Comparison of ENCODE assay signal across 32 cellular contexts in the genomic region with DNA sequence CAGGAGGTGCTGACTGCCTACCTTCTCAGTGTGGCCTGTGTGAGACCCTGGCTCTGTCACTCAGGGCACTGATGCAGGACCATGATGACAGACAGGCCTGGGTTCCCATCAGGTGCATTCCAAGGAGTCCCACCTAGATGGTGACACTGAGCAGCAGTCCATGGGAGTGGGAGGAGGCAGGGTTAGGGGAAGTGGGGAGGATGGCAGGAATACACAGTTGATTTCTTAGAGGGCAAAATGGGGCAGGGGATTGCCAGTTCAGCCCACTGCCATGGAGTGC.
A peak's percentile ranks its signal among the peaks of the same experiment; 100 is the strongest.
DNase-seq lines count a peak whose midpoint lies in the region; ATAC-seq, FAIRE-seq and TF ChIP-seq lines count a peak whose summit lies in the region.
"Had no signal": no experiment of that assay in that cellular context is flagged by ENCODE, and none has a peak within 500 bp of the region (broad histone marks: within the 10 kb centered on the region; RNA-seq: fewer than 3 reads in every experiment).

No MANE protein-coding gene starts in this region.

- no peak for TF ChIP-seq CTCF in RWPE1 (conservative IDR thresholded peaks at IDR 0.05; ENCODE audit: low read depth)
- TF ChIP-seq CTCF in GM12878 (IDR thresholded peaks at IDR 0.05 in 2 of 3, conservative IDR thresholded peaks at IDR 0.05 in 1 of 3; ENCODE audit: control insufficient read depth in 2 of 3, extremely low read depth in 1 of 3, insufficient read depth in 1 of 3, low read depth in 3 of 3, low read length in 3 of 3) = no peak
- no peak for TF ChIP-seq CTCF in gastroesophageal sphincter (IDR thresholded peaks at IDR 0.05)
- TF ChIP-seq CTCF in sigmoid colon (IDR thresholded peaks at IDR 0.05) = no peak
- TF ChIP-seq CTCF in activated CD8-positive, alpha-beta T cell treated with anti-CD3 and anti-CD28 coated beads for 36 hours (IDR thresholded peaks at IDR 0.05) = no peak

- no peak overlapping the region for H3K4me3 ChIP-seq in GM12878
- no peak overlapping the region for H3K4me3 ChIP-seq in gastroesophageal sphincter
- no peak overlapping the region for H3K4me3 ChIP-seq in sigmoid colon
- H3K4me3 ChIP-seq: SJCRH30 had no signal

- H3K27ac ChIP-seq in RWPE1 = peak overlapping the region; percentile 84
- H3K27ac ChIP-seq in GM12878 (ENCODE audit: control insufficient read depth, insufficient read depth) = no peak overlapping the region
- H3K27ac ChIP-seq in gastroesophageal sphincter = peak overlapping the region in 3 of 4 donors; percentile 24 to 72 (median 41)
- H3K27ac ChIP-seq in sigmoid colon = peak overlapping the region in 3 of 4 donors; percentile 22 to 59 (median 56)
- H3K27ac ChIP-seq: SJCRH30 had no signal

- no peak overlapping the region for H3K4me3 Mint-ChIP-seq in activated CD8-positive, alpha-beta T cell treated with anti-CD3 and anti-CD28 coated beads for 36 hours
- H3K4me3 Mint-ChIP-seq: CD14-positive monocyte; CD8-positive, alpha-beta memory T cell had no signal

- TF ChIP-seq EP300 in GM12878 (IDR thresholded peaks at IDR 0.05; ENCODE audit: borderline replicate concordance in 1 of 2, control insufficient read depth in 1 of 2, low read depth in 2 of 2, low read length in 2 of 2) = no peak
- no peak for TF ChIP-seq EP300 in gastroesophageal sphincter (IDR thresholded peaks at IDR 0.05)
- no peak for TF ChIP-seq EP300 in sigmoid colon (IDR thresholded peaks at IDR 0.05)

- H3K9me3 ChIP-seq in GM12878 (replicated peaks; ENCODE audit: control insufficient read depth, insufficient read depth, low read length) = no peaks in the 10 kb centered on the region
- no peaks in the 10 kb centered on the region for H3K9me3 ChIP-seq in gastroesophageal sphincter
- H3K9me3 ChIP-seq in sigmoid colon = no peaks in the 10 kb centered on the region
- H3K9me3 ChIP-seq: BE2C, SJCRH30 had no signal

- CTCF ChIA-PET in RWPE1 (lab: Yijun Ruan, JAX) = interaction anchor here (0.7 kb wide), 1 partner anchor 13 kb away, joined by 3 read pairs; no protein-coding TSS in a partner anchor
- CTCF ChIA-PET in GM12878 (lab: Yijun Ruan, JAX) = interaction anchor here (1.4 kb wide), 1 partner anchor 13 kb away, joined by 5 read pairs; no protein-coding TSS in a partner anchor
- CTCF ChIA-PET in activated CD8-positive, alpha-beta T cell treated with anti-CD3 and anti-CD28 coated beads for 36 hours (lab: Charles Lee) = interaction anchor here (1.4 kb wide), 1 partner anchor 14 kb away, joined by 4 read pairs; no protein-coding TSS in a partner anchor

- RAD21 ChIA-PET in GM12878 (lab: Charles Lee; ENCODE audit: unreplicated experiment) = no interaction called here

- H3K36me3 ChIP-seq in GM12878 (ENCODE audit: control insufficient read depth in 2 of 2, insufficient read depth in 2 of 2, low read length in 1 of 2) = no peaks in the 10 kb centered on the region
- H3K36me3 ChIP-seq in gastroesophageal sphincter = no peaks in the 10 kb centered on the region
- no peaks in the 10 kb centered on the region for H3K36me3 ChIP-seq in sigmoid colon
- H3K36me3 ChIP-seq: BE2C, SJCRH30 had no signal

- TF ChIP-seq POLR2A in GM12878 (IDR thresholded peaks at IDR 0.05; ENCODE audit: low read depth, low read length) (no peak), gastroesophageal sphincter (IDR thresholded peaks at IDR 0.05) (no peak), sigmoid colon (IDR thresholded peaks at IDR 0.05) (no peak)

- H3K27me3 ChIP-seq in GM12878 (replicated peaks in 1 of 2; ENCODE audit: control insufficient read depth in 2 of 2, insufficient read depth in 2 of 2, low read length in 1 of 2) (no peaks in the 10 kb centered on the region), gastroesophageal sphincter (no peaks in the 10 kb centered on the region), sigmoid colon (no peaks in the 10 kb centered on the region)
- H3K27me3 ChIP-seq: BE2C, SJCRH30 had no signal

- peaks cover 11% of the 10 kb centered on the region for H3K4me1 Mint-ChIP-seq in activated CD8-positive, alpha-beta T cell treated with anti-CD3 and anti-CD28 coated beads for 36 hours (ENCODE audit: low read depth)

- POLR2A ChIA-PET in RWPE1 (lab: Yijun Ruan, JAX; ENCODE audit: low non-redundant PET) (no interaction called here), GM12878 (lab: Charles Lee) (no interaction called here)
- POLR2A ChIA-PET in activated CD8-positive, alpha-beta T cell treated with anti-CD3 and anti-CD28 coated beads for 36 hours (lab: Charles Lee) = interaction anchor here (0.5 kb wide), 1 partner anchor 14 kb away, joined by 3 read pairs; no protein-coding TSS in a partner anchor

- ATAC-seq in GM12878 = no peak
- no peak for ATAC-seq in gastroesophageal sphincter
- no peak for ATAC-seq in GM21367 (IDR thresholded peaks at IDR 0.05; ENCODE audit: unreplicated experiment)
- ATAC-seq in activated CD8-positive, alpha-beta T cell treated with anti-CD3 and anti-CD28 coated beads for 36 hours = no peak
- ATAC-seq in HG02840 (IDR thresholded peaks at IDR 0.05; ENCODE audit: low FRiP score, unreplicated experiment) = no peak
- ATAC-seq: HepG2, Right ventricle myocardium inferior had no signal

- no TSS peak for BruUV-seq in GM12878 (replicated peaks; lab: Mats Ljungman, UMichigan)

- H3K4me2 ChIP-seq in GM12878 (ENCODE audit: control insufficient read depth, insufficient read depth) = no peak overlapping the region

- H3K79me2 ChIP-seq in GM12878 (ENCODE audit: control insufficient read depth, insufficient read depth, low read length) = no peaks in the 10 kb centered on the region

- peak; percentile 13 for FAIRE-seq in GM12878 (lab: Jason Lieb, UNC)
- FAIRE-seq: GM12891, H54, HepG2, RCC 7860 had no signal

- H4K20me1 ChIP-seq in GM12878 (ENCODE audit: control insufficient read depth, insufficient read depth) = no peaks in the 10 kb centered on the region

- SMC1A ChIA-PET in GM12878 (lab: Charles Lee; ENCODE audit: uncharacterized antibody, unreplicated experiment) = no interaction called here

- intact Hi-C loops in GM12878 (cut with micrococcal nuclease; ENCODE audit: unreplicated experiment) (no loop called here), sigmoid colon (cut with DNase I) (no loop called here)
- intact Hi-C loops in activated CD8-positive, alpha-beta T cell treated with anti-CD3 and anti-CD28 coated beads for 36 hours (cut with micrococcal nuclease) = no loop called here

- no peak for TF ChIP-seq RAD21 in GM12878 (IDR thresholded peaks at IDR 0.05; ENCODE audit: insufficient read depth, low read depth, low read length)

- H3K27me3 Mint-ChIP-seq in activated CD8-positive, alpha-beta T cell treated with anti-CD3 and anti-CD28 coated beads for 36 hours = no peaks in the 10 kb centered on the region

- H3K4me1 ChIP-seq in GM12878 (ENCODE audit: control insufficient read depth, insufficient read depth, low read length) (peaks cover 15% of the 10 kb centered on the region), gastroesophageal sphincter (peaks cover 0 to 30% (median 15%) of the 10 kb centered on the region in 3 donors), sigmoid colon (peaks cover 0 to 15% (median 11%) of the 10 kb centered on the region in 4 donors)

- H3K9ac ChIP-seq in GM12878 (ENCODE audit: control insufficient read depth, insufficient read depth, low read length) = no peak overlapping the region

- DNase-seq in RWPE1 (ENCODE audit: low spot score) (no peak), GM12878 (ENCODE audit: low read depth, low spot score) (no peak), sigmoid colon (no peak), NCI-H748 treated with DMSO at 0.1 percent for 48 hours (lab: John Stamatoyannopoulos, UW) (no peak)
- no peak for DNase-seq in activated CD8-positive, alpha-beta T cell treated with anti-CD3 and anti-CD28 coated beads for 36 hours
- DNase-seq: 8988T; ACHN; BE2C; CD8-positive, alpha-beta memory T cell; DMS 273 treated with DMSO at 0.1 percent for 48 hours; DMS79; EL; GDM1; Kasumi-1; MV-4-11; NCI-H1105; NCI-H1436 treated with DMSO at 0.1 percent for 48 hours; NCI-H187 treated with DMSO at 0.1 percent for 48 hours; NCI-H2171 treated with DMSO at 0.1 percent for 48 hours; NCI-H345; NCI-H510A treated with DMSO at 0.1 percent for 48 hours; NCI-H774; SJCRH30 had no signal

- in situ Hi-C loops in GM12878 (cut with MboI) = no loop called here

- no peak overlapping the region for H2AFZ ChIP-seq in GM12878 (ENCODE audit: control insufficient read depth, low read depth, low read length)

- no peak overlapping the region for H3K27ac Mint-ChIP-seq in activated CD8-positive, alpha-beta T cell treated with anti-CD3 and anti-CD28 coated beads for 36 hours
- H3K27ac Mint-ChIP-seq: CD14-positive monocyte; CD8-positive, alpha-beta memory T cell had no signal

- no peaks in the 10 kb centered on the region for H3K9me3 Mint-ChIP-seq in activated CD8-positive, alpha-beta T cell treated with anti-CD3 and anti-CD28 coated beads for 36 hours
- H3K9me3 Mint-ChIP-seq: CD8-positive, alpha-beta memory T cell had no signal

- no peaks in the 10 kb centered on the region for H3K36me3 Mint-ChIP-seq in activated CD8-positive, alpha-beta T cell treated with anti-CD3 and anti-CD28 coated beads for 36 hours (ENCODE audit: low read depth)
- H3K36me3 Mint-ChIP-seq: CD14-positive monocyte; CD8-positive, alpha-beta memory T cell had no signal

TF ChIP-seq in GM12878, 131 proteins besides CTCF, POLR2A, EP300 and RAD21:
- no peak for TF ChIP-seq ZZZ3 (IDR thresholded peaks at IDR 0.05; ENCODE audit: control insufficient read depth, insufficient read length, low read depth)
- TF ChIP-seq, protein P1, sequence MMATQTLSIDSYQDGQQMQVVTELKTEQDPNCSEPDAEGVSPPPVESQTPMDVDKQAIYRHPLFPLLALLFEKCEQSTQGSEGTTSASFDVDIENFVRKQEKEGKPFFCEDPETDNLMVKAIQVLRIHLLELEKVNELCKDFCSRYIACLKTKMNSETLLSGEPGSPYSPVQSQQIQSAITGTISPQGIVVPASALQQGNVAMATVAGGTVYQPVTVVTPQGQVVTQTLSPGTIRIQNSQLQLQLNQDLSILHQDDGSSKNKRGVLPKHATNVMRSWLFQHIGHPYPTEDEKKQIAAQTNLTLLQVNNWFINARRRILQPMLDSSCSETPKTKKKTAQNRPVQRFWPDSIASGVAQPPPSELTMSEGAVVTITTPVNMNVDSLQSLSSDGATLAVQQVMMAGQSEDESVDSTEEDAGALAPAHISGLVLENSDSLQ (IDR thresholded peaks at IDR 0.05) = peak; percentile 32; the same call in 1 of the 2 replicates
